Comparison of ENCODE assay signal across 25 cellular contexts in genomic region chr7:69374036-69374420, GRCh38.
DNase-seq lines count a peak whose midpoint lies in the region; ATAC-seq and TF ChIP-seq lines count a peak whose summit lies in the region.
"Had no signal": no experiment of that assay in that cellular context is flagged by ENCODE, and none has a peak within 500 bp of the region (broad histone marks: within the 10 kb centered on the region; RNA-seq: fewer than 3 reads in every experiment).

No MANE protein-coding gene starts in this region.

- no peaks in the 10 kb centered on the region for H3K9me2 ChIP-seq in SK-N-SH

- H3K4me1 ChIP-seq in SK-N-SH (ENCODE audit: control insufficient read depth in 1 of 2, insufficient read depth in 2 of 2, low read depth in 1 of 2, low read length in 1 of 2) (peaks cover 0 to 13% of the 10 kb centered on the region in 2 experiments; a peak in 1 of 4 replicates), smooth muscle cell (ENCODE audit: low read depth) (no peaks in the 10 kb centered on the region)

- no peak overlapping the region for H3K9ac ChIP-seq in SK-N-SH
- H3K9ac ChIP-seq in smooth muscle cell (ENCODE audit: low read depth) = no peak overlapping the region

- H3K9me3 ChIP-seq in SK-N-SH (no peaks in the 10 kb centered on the region), smooth muscle cell (replicated peaks; ENCODE audit: low read depth) (no peaks in the 10 kb centered on the region)
- no peaks in the 10 kb centered on the region for H3K9me3 ChIP-seq in CD4-positive, alpha-beta T cell (ENCODE audit: control insufficient read depth, low read length)

- no peak overlapping the region for H2AFZ ChIP-seq in SK-N-SH (ENCODE audit: low read depth)
- no peak overlapping the region for H2AFZ ChIP-seq in smooth muscle cell (ENCODE audit: low read depth)

- no peaks in the 10 kb centered on the region for H3K27me3 Mint-ChIP-seq in CD4-positive, alpha-beta T cell
- H3K27me3 Mint-ChIP-seq: activated naive CD4-positive, alpha-beta T cell treated with anti-CD3 and anti-CD28 coated beads, Interleukin-2, amount 10 ng/mL, durations not matched to agents 7 days and 5 days had no signal

- TF ChIP-seq EP300 in SK-N-SH (IDR thresholded peaks at IDR 0.05; ENCODE audit: borderline replicate concordance in 1 of 2, low read depth in 1 of 2, low read length in 1 of 2) = no peak

- peak overlapping the region in 1 of 2 experiments; percentile 51; a peak in 2 of 4 replicates for H3K27ac ChIP-seq in SK-N-SH (ENCODE audit: low read depth in 2 of 2, low read length in 1 of 2)
- H3K27ac ChIP-seq in smooth muscle cell (ENCODE audit: low read depth) = no peak overlapping the region
- H3K27ac ChIP-seq in CD4-positive, alpha-beta T cell (ENCODE audit: low read depth, low read length) = no peak overlapping the region

- no peaks in the 10 kb centered on the region for H3K9me3 Mint-ChIP-seq in CD4-positive, alpha-beta T cell
- H3K9me3 Mint-ChIP-seq: activated T-cell treated with anti-CD3 and anti-CD28 coated beads, Interleukin-2, amount 50 U/mL, for 24 hours; central memory CD8-positive, alpha-beta T cell had no signal

- POLR2A ChIA-PET in SK-N-SH (lab: Yijun Ruan, JAX) = no interaction called here
- POLR2A ChIA-PET in CD4-positive, alpha-beta T cell (lab: Charles Lee) = no interaction called here

- H3K36me3 Mint-ChIP-seq in CD4-positive, alpha-beta T cell (ENCODE audit: low read depth) = no peaks in the 10 kb centered on the region
- H3K36me3 Mint-ChIP-seq: activated naive CD4-positive, alpha-beta T cell treated with anti-CD3 and anti-CD28 coated beads, Interleukin-2, amount 10 ng/mL, durations not matched to agents 7 days and 5 days; CD4-positive, alpha-beta memory T cell had no signal

- H4K20me1 ChIP-seq in SK-N-SH (ENCODE audit: insufficient read depth) = no peaks in the 10 kb centered on the region
- H4K20me1 ChIP-seq in smooth muscle cell (ENCODE audit: low read depth) = no peaks in the 10 kb centered on the region

- H3K27me3 ChIP-seq in SK-N-SH (ENCODE audit: insufficient read depth) (no peaks in the 10 kb centered on the region), smooth muscle cell (ENCODE audit: low read depth) (peaks cover 28% of the 10 kb centered on the region)
- no peaks in the 10 kb centered on the region for H3K27me3 ChIP-seq in CD4-positive, alpha-beta T cell (ENCODE audit: control insufficient read depth, insufficient read depth, low read length)

- TF ChIP-seq RAD21 in SK-N-SH (IDR thresholded peaks at IDR 0.05; ENCODE audit: low read length) = no peak

- no peaks in the 10 kb centered on the region for H3K4me1 Mint-ChIP-seq in CD4-positive, alpha-beta T cell (ENCODE audit: low read depth)
- H3K4me1 Mint-ChIP-seq: activated naive CD4-positive, alpha-beta T cell treated with anti-CD3 and anti-CD28 coated beads, Interleukin-2, amount 10 ng/mL, durations not matched to agents 7 days and 5 days; CD4-positive, alpha-beta memory T cell; central memory CD8-positive, alpha-beta T cell had no signal

- H3K27ac Mint-ChIP-seq in CD4-positive, alpha-beta T cell = no peak overlapping the region
- H3K27ac Mint-ChIP-seq: activated naive CD4-positive, alpha-beta T cell treated with anti-CD3 and anti-CD28 coated beads, Interleukin-2, amount 10 ng/mL, durations not matched to agents 7 days and 5 days; activated T-cell treated with anti-CD3 and anti-CD28 coated beads, Interleukin-2, amount 50 U/mL, for 24 hours; CD4-positive, alpha-beta memory T cell had no signal

- TF ChIP-seq CTCF in SK-N-SH (IDR thresholded peaks at IDR 0.05) = no peak
- no peak for TF ChIP-seq CTCF in fibroblast of the aortic adventitia (IDR thresholded peaks at IDR 0.05; ENCODE audit: insufficient read depth, low read length)
- TF ChIP-seq CTCF in smooth muscle cell (IDR thresholded peaks at IDR 0.05; ENCODE audit: borderline replicate concordance, insufficient read depth, poor library complexity, severe bottlenecking) = no peak
- no peak for TF ChIP-seq CTCF in CD4-positive, alpha-beta T cell (IDR thresholded peaks at IDR 0.05)

- H3K4me2 ChIP-seq in SK-N-SH (peak overlapping the region; percentile 8), smooth muscle cell (peak overlapping the region; percentile 30)

- peaks cover 5% of the 10 kb centered on the region for H3F3A ChIP-seq in SK-N-SH (replicated peaks; ENCODE audit: insufficient read depth)
- H3F3A ChIP-seq in smooth muscle cell (ENCODE audit: low read depth) = no peaks in the 10 kb centered on the region

- H3K36me3 ChIP-seq in SK-N-SH (replicated peaks in 1 of 2; ENCODE audit: control insufficient read depth in 1 of 2, insufficient read depth in 2 of 2, low read length in 1 of 2) (no peaks in the 10 kb centered on the region), smooth muscle cell (ENCODE audit: low read depth) (no peaks in the 10 kb centered on the region)

- CTCF ChIA-PET in SK-N-SH (lab: Yijun Ruan, JAX) = interaction anchor here (1.1 kb wide), 1 partner anchor 1755 kb away, joined by 3 read pairs; no protein-coding TSS in a partner anchor
- CTCF ChIA-PET in CD4-positive, alpha-beta T cell (lab: Charles Lee) = no interaction called here

- intact Hi-C loops in CD4-positive, alpha-beta T cell (cut with DNase I, micrococcal nuclease) = no loop called here

- 23% methylated on average over 5 of the region's 5 CpGs for WGBS in SK-N-SH (ENCODE audit: low lambda C conversion rate)
- 36% methylated on average over 5 of the region's 5 CpGs for WGBS in smooth muscle cell (ENCODE audit: low lambda C conversion rate)

- ATAC-seq in GM18502 (IDR thresholded peaks at IDR 0.05; ENCODE audit: poor library complexity, unreplicated experiment) = no peak
- ATAC-seq in CD4-positive, alpha-beta T cell (ENCODE audit: poor library complexity) = no peak
- ATAC-seq: esophagus mucosa had no signal

- DNase-seq in GM03348 (ENCODE audit: low spot score) (peak; percentile 46), SK-N-SH (no peak), fibroblast of the aortic adventitia (ENCODE audit: low read depth) (peak; percentile 56), smooth muscle cell (lab: John Stamatoyannopoulos, UW; ENCODE audit: unreplicated experiment) (no peak), SIG-M5 treated with dmso at 0.1 percent for 504 hours (lab: John Stamatoyannopoulos, UW; ENCODE audit: unreplicated experiment) (no peak), putamen (ENCODE audit: low spot score) (no peak)
- no peak for DNase-seq in CD4-positive, alpha-beta T cell
- DNase-seq: activated CD8-positive, alpha-beta memory T cell treated with anti-CD3 and anti-CD28 coated beads for 24 hours; activated naive CD4-positive, alpha-beta T cell treated with anti-CD3 and anti-CD28 coated beads, Interleukin-2, amount 10 ng/mL, durations not matched to agents 7 days and 5 days; activated T-cell treated with anti-CD3 and anti-CD28 coated beads, Interleukin-2, amount 50 U/mL, for 24 hours; aorta; CD4-positive, alpha-beta memory T cell; effector CD8-positive, alpha-beta T cell; HCEC 1CT; left cardiac atrium; midbrain; NCI-H1694; NCI-H2171; OCI-M1; posterior cingulate gyrus; Right ventricle myocardium superior; T-helper 1 cell had no signal

- H3K4me3 ChIP-seq in SK-N-SH (ENCODE audit: low read depth in 2 of 2, low read length in 1 of 2) (no peak overlapping the region), fibroblast of the aortic adventitia (ENCODE audit: low read depth, low read length) (no peak overlapping the region), smooth muscle cell (no peak overlapping the region)

- no peak overlapping the region for H3K4me3 Mint-ChIP-seq in CD4-positive, alpha-beta T cell
- H3K4me3 Mint-ChIP-seq: activated naive CD4-positive, alpha-beta T cell treated with anti-CD3 and anti-CD28 coated beads, Interleukin-2, amount 10 ng/mL, durations not matched to agents 7 days and 5 days; activated T-cell treated with anti-CD3 and anti-CD28 coated beads, Interleukin-2, amount 50 U/mL, for 24 hours; CD4-positive, alpha-beta memory T cell; central memory CD8-positive, alpha-beta T cell had no signal

- H3K79me2 ChIP-seq in SK-N-SH (ENCODE audit: insufficient read depth) = no peaks in the 10 kb centered on the region
- no peaks in the 10 kb centered on the region for H3K79me2 ChIP-seq in smooth muscle cell (ENCODE audit: low read depth)

TF ChIP-seq in SK-N-SH, 30 proteins besides CTCF, POLR2A, EP300 and RAD21 (continues in another document):
- peak; percentile 80 for TF ChIP-seq TCF12 (IDR thresholded peaks at IDR 0.05)
- TF ChIP-seq NFIC (IDR thresholded peaks at IDR 0.05; ENCODE audit: borderline replicate concordance) = peak; percentile 13; the same call in 1 of the 2 replicates
- TF ChIP-seq REST (IDR thresholded peaks at IDR 0.05; ENCODE audit: low read depth, low read length) = no peak
- TF ChIP-seq, protein P1, sequence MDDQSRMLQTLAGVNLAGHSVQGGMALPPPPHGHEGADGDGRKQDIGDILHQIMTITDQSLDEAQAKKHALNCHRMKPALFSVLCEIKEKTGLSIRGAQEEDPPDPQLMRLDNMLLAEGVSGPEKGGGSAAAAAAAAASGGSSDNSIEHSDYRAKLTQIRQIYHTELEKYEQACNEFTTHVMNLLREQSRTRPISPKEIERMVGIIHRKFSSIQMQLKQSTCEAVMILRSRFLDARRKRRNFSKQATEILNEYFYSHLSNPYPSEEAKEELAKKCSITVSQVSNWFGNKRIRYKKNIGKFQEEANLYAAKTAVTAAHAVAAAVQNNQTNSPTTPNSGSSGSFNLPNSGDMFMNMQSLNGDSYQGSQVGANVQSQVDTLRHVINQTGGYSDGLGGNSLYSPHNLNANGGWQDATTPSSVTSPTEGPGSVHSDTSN (IDR thresholded peaks at IDR 0.05) = peak; percentile 59; the same call in 1 of the 2 replicates

Comparison
In these comparisons a context has a peak if more than half of its experiments do, and no peak if none do; other contexts are left out.
1. DNase-seq: peak in GM03348 (single experiment) and fibroblast of the aortic adventitia (single experiment); none in SK-N-SH (single experiment), smooth muscle cell (single experiment), SIG-M5 treated with dmso at 0.1 percent for 504 hours (single experiment), CD4-positive, alpha-beta T cell (0 of 10) and putamen (single experiment).